Comparison of ENCODE assay signal across 29 cellular contexts in the genomic region with DNA sequence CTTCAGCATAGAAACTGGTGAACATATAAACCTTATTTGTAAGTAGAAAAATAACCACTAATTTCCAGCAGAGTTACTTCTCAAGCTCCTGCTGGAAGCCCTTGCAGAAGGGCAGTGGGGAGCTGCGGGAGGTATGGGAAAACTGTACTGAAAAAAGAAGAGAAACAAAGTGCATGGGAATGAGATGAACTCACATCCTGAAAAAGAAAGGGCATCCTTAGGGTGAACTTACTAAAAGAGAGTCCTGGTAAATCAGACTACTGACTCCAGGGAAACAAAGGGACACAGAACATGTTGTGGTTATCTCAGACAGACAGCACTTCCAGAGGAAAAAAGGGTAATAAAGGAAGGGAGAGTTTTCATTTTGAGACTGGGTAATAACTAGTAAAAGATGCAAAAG.
"Had no signal": no experiment of that assay in that cellular context is flagged by ENCODE, and none has a peak within 500 bp of the region (broad histone marks: within the 10 kb centered on the region; RNA-seq: fewer than 3 reads in every experiment).

No MANE protein-coding gene starts in this region.

- H3K36me3 Mint-ChIP-seq: activated naive CD8-positive, alpha-beta T cell treated with anti-CD3 and anti-CD28 coated beads for 36 hours had no signal

- H3K27me3 ChIP-seq: body of pancreas, cardiac muscle cell, SJCRH30 had no signal

- H3K4me1 Mint-ChIP-seq: activated CD4-positive, alpha-beta T cell treated with anti-CD3 and anti-CD28 coated beads, Interleukin-2, amount 10 ng/mL, durations not matched to agents 24 days and 14 days; activated naive CD8-positive, alpha-beta T cell treated with anti-CD3 and anti-CD28 coated beads for 36 hours; activated T-helper 17 cell treated with anti-CD3 and anti-CD28 coated beads, Interleukin-2, amount 50 U/mL, for 72 hours had no signal

- H3K4me3 ChIP-seq: body of pancreas, cardiac muscle cell, K562, SJCRH30, SK-N-MC had no signal

- ATAC-seq: activated CD8-positive, alpha-beta T cell treated with anti-CD3 and anti-CD28 coated beads for 36 hours; activated T-cell treated with anti-CD3 and anti-CD28 coated beads, Interleukin-2, amount 50 U/mL, for 72 hours; activated T-helper 17 cell treated with anti-CD3 and anti-CD28 coated beads, Interleukin-2, amount 50 U/mL, for 72 hours; body of pancreas; K562 had no signal

- DNase-seq: activated CD4-positive, alpha-beta T cell treated with anti-CD3 and anti-CD28 coated beads, Interleukin-2, amount 10 ng/mL, durations not matched to agents 24 days and 14 days; activated CD4-positive, alpha-beta T cell treated with anti-CD3 and anti-CD28 coated beads, Interleukin-2, amount 50 U/mL, for 4 hours; activated CD8-positive, alpha-beta T cell treated with anti-CD3 and anti-CD28 coated beads for 36 hours; activated effector memory CD4-positive, alpha-beta T cell treated with anti-CD3 and anti-CD28 coated beads, Interleukin-2, amount 50 U/mL, for 16 hours; activated naive CD4-positive, alpha-beta T cell; activated naive CD4-positive, alpha-beta T cell treated with anti-CD3 and anti-CD28 coated beads, Interleukin-2, amount 50 U/mL, for 16 hours; activated naive CD8-positive, alpha-beta T cell treated with anti-CD3 and anti-CD28 coated beads for 36 hours; activated T-cell treated with anti-CD3 and anti-CD28 coated beads, Interleukin-2, amount 50 U/mL, for 1 hour; activated T-cell treated with anti-CD3 and anti-CD28 coated beads, Interleukin-2, amount 50 U/mL, for 72 hours; amniotic stem cell; aorta; body of pancreas; NCI-H1092 treated with DMSO at 0.1 percent for 48 hours; NCI-H1417; NCI-H146; NCI-H187; NCI-H2029 treated with DMSO at 0.1 percent for 48 hours; NCI-H2107; NCI-H2171; NCI-H510A; NCI-H526; NCI-H748 treated with DMSO at 0.1 percent for 48 hours; SHP77; SJCRH30; T1000 had no signal

- H3K27ac Mint-ChIP-seq: activated CD4-positive, alpha-beta T cell treated with anti-CD3 and anti-CD28 coated beads, Interleukin-2, amount 10 ng/mL, durations not matched to agents 24 days and 14 days; activated CD8-positive, alpha-beta T cell treated with anti-CD3 and anti-CD28 coated beads for 36 hours; activated naive CD8-positive, alpha-beta T cell treated with anti-CD3 and anti-CD28 coated beads for 36 hours; activated T-cell treated with anti-CD3 and anti-CD28 coated beads, Interleukin-2, amount 50 U/mL, for 72 hours; activated T-helper 17 cell treated with anti-CD3 and anti-CD28 coated beads, Interleukin-2, amount 50 U/mL, for 72 hours had no signal

- H3K9me3 ChIP-seq: body of pancreas, SJCRH30 had no signal

- H3K27me3 Mint-ChIP-seq: activated CD4-positive, alpha-beta T cell treated with anti-CD3 and anti-CD28 coated beads, Interleukin-2, amount 10 ng/mL, durations not matched to agents 24 days and 14 days; activated CD8-positive, alpha-beta T cell treated with anti-CD3 and anti-CD28 coated beads for 36 hours; activated naive CD8-positive, alpha-beta T cell treated with anti-CD3 and anti-CD28 coated beads for 36 hours; activated T-helper 17 cell treated with anti-CD3 and anti-CD28 coated beads, Interleukin-2, amount 50 U/mL, for 72 hours had no signal

- H3K36me3 ChIP-seq: cardiac muscle cell, SJCRH30 had no signal

- H3K27ac ChIP-seq: body of pancreas, cardiac muscle cell, SJCRH30, SK-N-MC had no signal

- H3K4me1 ChIP-seq: body of pancreas, SJCRH30 had no signal

- H3K4me3 Mint-ChIP-seq: activated CD4-positive, alpha-beta T cell treated with anti-CD3 and anti-CD28 coated beads, Interleukin-2, amount 10 ng/mL, durations not matched to agents 24 days and 14 days; activated CD8-positive, alpha-beta T cell treated with anti-CD3 and anti-CD28 coated beads for 36 hours; activated naive CD8-positive, alpha-beta T cell treated with anti-CD3 and anti-CD28 coated beads for 36 hours; activated T-cell treated with anti-CD3 and anti-CD28 coated beads, Interleukin-2, amount 50 U/mL, for 72 hours; activated T-helper 17 cell treated with anti-CD3 and anti-CD28 coated beads, Interleukin-2, amount 50 U/mL, for 72 hours had no signal
